In genomic region chr12:11171145-11171952, GRCh38 we compare ENCODE assay signal across 8 cellular contexts.
DNase-seq lines count a peak whose midpoint lies in the region; ATAC-seq, FAIRE-seq and TF ChIP-seq lines count a peak whose summit lies in the region.

Gene SMIM10L1 (plus strand): TSS chr12:11171194. CDS start chr12:11171357, 163 bp downstream.

- DNase-seq in AML-193 (lab: John Stamatoyannopoulos, UW) (peak; percentile 80 to 86), NCI-H446 treated with DMSO at 0.1 percent for 48 hours (lab: John Stamatoyannopoulos, UW) (peak; percentile 79), cerebellar cortex (ENCODE audit: low spot score) (peak; percentile 92)
- DNase-seq in activated CD4-positive, CD25-positive, alpha-beta regulatory T cell treated with anti-CD3 and anti-CD28 coated beads, Interleukin-2, amount 50 U/mL, for 72 hours, result peak; percentile 84
- peak; percentile 69 to 83 for DNase-seq in stimulated activated CD4-positive, alpha-beta T cell treated with anti-CD3 and anti-CD28 coated beads, Interleukin-12 subunit alpha, Interleukin-12 subunit beta, amount 100 ng/mL, for 24 hours (ENCODE audit: low read depth in 2 of 2)

- TF ChIP-seq POLR2A in GM19099 (IDR thresholded peaks at IDR 0.05; ENCODE audit: extremely low read depth, insufficient read length, low read depth), result peak; percentile 94

- ATAC-seq in HG03378 (IDR thresholded peaks at IDR 0.05; ENCODE audit: unreplicated experiment), result peak; percentile 90

- FAIRE-seq in islet of Langerhans (lab: Jason Lieb, UNC), result peak; percentile 89

Comparison
In these comparisons a context has a peak if more than half of its experiments do, and no peak if none do; other contexts are left out.
1. Peak in every context shown above with its lines: DNase-seq and ATAC-seq.